Comparison of ENCODE assay signal across 1 cellular context in genomic region chr14:96906434-96906833, GRCh38.
TF ChIP-seq lines count a peak whose summit lies in the region.

No MANE protein-coding gene starts in this region.

TF ChIP-seq in IMR-90, 13 proteins besides CTCF, POLR2A, EP300 and RAD21 (continued from another document):
- no peak for TF ChIP-seq MAZ (IDR thresholded peaks at IDR 0.05; ENCODE audit: borderline replicate concordance, low read depth, low read length)
TF ChIP-seq in IMR-90: peak in this region for 1.
